Comparison of ENCODE assay signal across 20 cellular contexts in genomic region chr22:33584152-33584551, GRCh38.
"Had no signal": no experiment of that assay in that cellular context is flagged by ENCODE, and none has a peak within 500 bp of the region (broad histone marks: within the 10 kb centered on the region; RNA-seq: fewer than 3 reads in every experiment).

No MANE protein-coding gene starts in this region.

- ATAC-seq: HepG2, SK-N-SH treated with all-trans-retinoic acid at 6 μM for 48 hours had no signal

- DNase-seq: IMR-90, Karpas-422, KG1, MM.1S, NCI-H1092 treated with DMSO at 0.1 percent for 48 hours, NCI-H1436, NCI-H187, NCI-H2029, NCI-H2081 treated with DMSO at 0.1 percent for 48 hours, NCI-H2171, NCI-H226, NCI-H446, NCI-H510A, NCI-H524 treated with DMSO at 0.1 percent for 48 hours, NCI-H69, NCI-H774, Right ventricle myocardium superior, RPMI8226 had no signal
